8 cellular contexts compared by ENCODE assay signal in genomic region chr22:29154364-29155048, GRCh38. TPM values are rescaled to one million over a fixed set of nuclear protein-coding genes. Genes with fewer than 3 reads are reported as not detected.
A peak's percentile ranks its signal among the peaks of the same experiment; 100 is the strongest.
DNase-seq lines count a peak whose midpoint lies in the region; ATAC-seq and TF ChIP-seq lines count a peak whose summit lies in the region.

No MANE protein-coding gene starts in this region.

- H4K20me1 ChIP-seq in GM23338 (replicated peaks; ENCODE audit: insufficient read depth): no peaks in the 10 kb centered on the region

- H2AFZ ChIP-seq in GM23338: 0 out of 2 replicates have a peak overlapping the region, but pooled peaks have one; percentile 43

- H3K4me1 ChIP-seq in GM23338 (ENCODE audit: insufficient read depth) (peaks cover 36% of the 10 kb centered on the region), lower lobe of right lung (peaks cover 37% of the 10 kb centered on the region)

- peaks cover 6% of the 10 kb centered on the region for H3K9me2 ChIP-seq in GM23338 (ENCODE audit: insufficient read depth)

- H3K27ac Mint-ChIP-seq in GM23338: no peak overlapping the region

- DNase-seq in Ammon's horn (ENCODE audit: low spot score) (peak; percentile 88), GM23338 (ENCODE audit: low spot score) (peak; percentile 85), NCI-H524 (lab: John Stamatoyannopoulos, UW) (peak; percentile 65 to 79), dermis blood vessel endothelial cell (peak; percentile 79), lower lobe of right lung (peak; percentile 86)
- DNase-seq in activated CD4-positive, alpha-beta T cell treated with anti-CD3 and anti-CD28 coated beads, Interleukin-2, amount 50 U/mL, for 4 hours: peak; percentile 29 to 40
- DNase-seq in stimulated activated CD4-positive, alpha-beta T cell treated with anti-CD3 and anti-CD28 coated beads, TNF-alpha, amount 100 ng/mL, for 24 hours (ENCODE audit: low read depth in 3 of 3): peak; percentile 24 to 66 (median 39)

- peak; percentile 67 for ATAC-seq in GM23338
- ATAC-seq in lower lobe of right lung: peak; percentile 88 to 90
- ATAC-seq in GM21447 (IDR thresholded peaks at IDR 0.05; ENCODE audit: unreplicated experiment): no peak

- H3K27me3 Mint-ChIP-seq in GM23338 (ENCODE audit: insufficient read depth, low read depth, poor library complexity): peaks cover 8% of the 10 kb centered on the region

- peak; percentile 80 to 99 for TF ChIP-seq CTCF in GM23338 (conservative IDR thresholded peaks at IDR 0.05; ENCODE audit: low read depth in 2 of 2)
- TF ChIP-seq CTCF in lower lobe of right lung (IDR thresholded peaks at IDR 0.05): peak; percentile 97

- H3K4me3 Mint-ChIP-seq in GM23338: no peak overlapping the region

- H3K27ac ChIP-seq in GM23338 (ENCODE audit: low read depth) (no peak overlapping the region), lower lobe of right lung (no peak overlapping the region)

- H3K27me3 ChIP-seq in GM23338 (ENCODE audit: insufficient read depth): no peaks in the 10 kb centered on the region
- H3K27me3 ChIP-seq in lower lobe of right lung (ENCODE audit: low read depth): no peaks in the 10 kb centered on the region

- H3K4me3 ChIP-seq in GM23338 (no peak overlapping the region), lower lobe of right lung (peak overlapping the region; percentile 31)

- no peaks in the 10 kb centered on the region for H3K9me3 ChIP-seq in lower lobe of right lung

- peaks cover 47% of the 10 kb centered on the region for H3K4me1 Mint-ChIP-seq in GM23338

- no peaks in the 10 kb centered on the region for H3K36me3 ChIP-seq in GM23338 (ENCODE audit: insufficient read depth)
- no peaks in the 10 kb centered on the region for H3K36me3 ChIP-seq in lower lobe of right lung

- no peaks in the 10 kb centered on the region for H3K9me3 Mint-ChIP-seq in GM23338

- intact Hi-C loops in lower lobe of right lung (cut with DNase I): no loop called here

- H3K36me3 Mint-ChIP-seq in GM23338 (ENCODE audit: low read depth): no peaks in the 10 kb centered on the region

- no peaks in the 10 kb centered on the region for H3K79me2 ChIP-seq in GM23338 (replicated peaks; ENCODE audit: insufficient read depth)

- H3K4me2 ChIP-seq in GM23338: peak overlapping the region; percentile 45

- peaks cover 6% of the 10 kb centered on the region; the same call in 1 of the 2 replicates for H3F3A ChIP-seq in GM23338 (replicated peaks; ENCODE audit: low read depth)

TF ChIP-seq in GM23338, 12 proteins besides CTCF, POLR2A, EP300 and RAD21:
- TF ChIP-seq ZNF462 (CRISPR knock-in tag; IDR thresholded peaks at IDR 0.05): no peak
- no peak for TF ChIP-seq JUNB (IDR thresholded peaks at IDR 0.05; ENCODE audit: unreplicated experiment)

RNA-seq across cellular contexts. Expression of gene EMID1, which starts 51.2 kb away (rescaled TPM):
- 13.2 and 13.4 TPM in 2 replicates for total RNA-seq in GM23338 (2014; rRNA removed; shearing (Covaris generic))
- polyA plus RNA-seq in GM23338 (2016; fragmentation: Nextera tagmentation; extraction: Ambion mirVana): 3.0 and 3.5 TPM in 2 replicates
- 2.9 and 6.1 TPM in 2 replicates for total RNA-seq in dermis blood vessel endothelial cell
- 8.2 TPM for total RNA-seq in lower lobe of right lung

Comparison
In these comparisons a context has a peak if more than half of its experiments do, and no peak if none do; other contexts are left out.
1. DNase-seq: peak in every context shown above with its lines; median percentile 88 in Ammon's horn; 86 in lower lobe of right lung; 85 in GM23338; 79 in dermis blood vessel endothelial cell; 72 in NCI-H524; 39 in stimulated activated CD4-positive, alpha-beta T cell treated with anti-CD3 and anti-CD28 coated beads, TNF-alpha, amount 100 ng/mL, for 24 hours; 34 in activated CD4-positive, alpha-beta T cell treated with anti-CD3 and anti-CD28 coated beads, Interleukin-2, amount 50 U/mL, for 4 hours.